In the genomic region with DNA sequence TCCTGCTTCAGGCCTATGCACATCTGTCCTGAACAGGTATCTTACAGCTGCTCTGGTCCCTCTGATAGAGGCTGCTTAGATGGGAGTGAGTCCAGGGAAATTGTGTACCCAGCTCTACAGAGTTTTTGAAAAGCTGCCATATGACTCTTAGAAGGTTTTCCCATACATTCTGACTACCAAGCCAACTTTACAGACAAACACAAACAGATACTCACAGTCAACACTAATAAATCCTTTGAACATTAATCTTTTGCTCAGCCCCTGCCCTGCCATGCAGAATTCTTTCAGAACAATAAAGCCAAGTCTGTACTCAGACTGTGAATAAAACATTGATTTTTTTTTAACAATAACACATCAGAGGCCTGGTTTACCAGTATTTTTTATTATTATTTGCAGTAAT, we compare ENCODE assay signal across 21 cellular contexts. TPM values are rescaled to one million over a fixed set of nuclear protein-coding genes. Genes with fewer than 3 reads are reported as not detected.
"Had no signal": no experiment of that assay in that cellular context is flagged by ENCODE, and none has a peak within 500 bp of the region (broad histone marks: within the 10 kb centered on the region; RNA-seq: fewer than 3 reads in every experiment).

No MANE protein-coding gene starts in this region.

- H3K36me3 ChIP-seq: heart right ventricle, left ventricle myocardium inferior, ovary, prostate gland, spleen, tibial nerve, upper lobe of left lung, vagina had no signal

- H3K4me1 Mint-ChIP-seq: naive thymus-derived CD8-positive, alpha-beta T cell; stimulated activated effector memory CD8-positive, alpha-beta T cell treated with anti-CD3 and anti-CD28 coated beads, Interleukin-12 subunit alpha, Interleukin-12 subunit beta, amount 100 ng/mL, for 72 hours had no signal

- H3K27me3 ChIP-seq: heart right ventricle, hepatocyte, ovary, spleen, tibial nerve, upper lobe of left lung, vagina had no signal

- H2AFZ ChIP-seq: hepatocyte had no signal

- ATAC-seq: heart right ventricle; naive thymus-derived CD8-positive, alpha-beta T cell; right cardiac atrium; stimulated activated effector memory CD8-positive, alpha-beta T cell treated with anti-CD3 and anti-CD28 coated beads, Interleukin-12 subunit alpha, Interleukin-12 subunit beta, amount 100 ng/mL, for 72 hours had no signal

- DNase-seq: heart right ventricle; islet precursor cell; left ventricle myocardium inferior; naive thymus-derived CD8-positive, alpha-beta T cell; nephron progenitor cell; ovary; retina; right cardiac atrium; small intestine; spleen; stimulated activated CD4-positive, alpha-beta T cell treated with anti-CD3 and anti-CD28 coated beads, Interleukin-4, amount 100 ng/mL, for 24 hours; stimulated activated naive CD4-positive, alpha-beta T cell; substantia nigra; upper lobe of left lung had no signal

- H3K27ac ChIP-seq: heart right ventricle, hepatocyte, left ventricle myocardium inferior, ovary, prostate gland, spleen, upper lobe of left lung, vagina had no signal

- H3K4me2 ChIP-seq: hepatocyte had no signal

- H3K4me1 ChIP-seq: prostate gland, spleen, upper lobe of left lung, vagina had no signal

- H3K27me3 Mint-ChIP-seq: stimulated activated naive CD8-positive, alpha-beta T cell treated with anti-CD3 and anti-CD28 coated beads, Interleukin-15, Interleukin-2, amounts not matched to agents 100 ng/mL and 50 ng/mL, for 24 hours had no signal

- H3K9me3 Mint-ChIP-seq: nephron progenitor cell; stimulated activated effector memory CD8-positive, alpha-beta T cell treated with anti-CD3 and anti-CD28 coated beads, Interleukin-12 subunit alpha, Interleukin-12 subunit beta, amount 100 ng/mL, for 72 hours; stimulated activated naive CD8-positive, alpha-beta T cell treated with anti-CD3 and anti-CD28 coated beads, Interleukin-15, Interleukin-2, amounts not matched to agents 100 ng/mL and 50 ng/mL, for 24 hours had no signal

- H3K79me2 ChIP-seq: hepatocyte had no signal

- H3K4me3 ChIP-seq: heart right ventricle, hepatocyte, left ventricle myocardium inferior, ovary, prostate gland, spleen, tibial nerve, upper lobe of left lung, vagina had no signal

- H3K27ac Mint-ChIP-seq: memory B cell; naive thymus-derived CD8-positive, alpha-beta T cell; nephron progenitor cell; stimulated activated effector memory CD8-positive, alpha-beta T cell treated with anti-CD3 and anti-CD28 coated beads, Interleukin-12 subunit alpha, Interleukin-12 subunit beta, amount 100 ng/mL, for 72 hours; stimulated activated naive CD8-positive, alpha-beta T cell treated with anti-CD3 and anti-CD28 coated beads, Interleukin-15, Interleukin-2, amounts not matched to agents 100 ng/mL and 50 ng/mL, for 24 hours had no signal

- H3K36me3 Mint-ChIP-seq: memory B cell; naive thymus-derived CD8-positive, alpha-beta T cell; stimulated activated effector memory CD8-positive, alpha-beta T cell treated with anti-CD3 and anti-CD28 coated beads, Interleukin-12 subunit alpha, Interleukin-12 subunit beta, amount 100 ng/mL, for 72 hours had no signal

- H3K9me3 ChIP-seq: heart right ventricle, left ventricle myocardium inferior, ovary, prostate gland, spleen, tibial nerve, upper lobe of left lung, vagina had no signal

- H3K4me3 Mint-ChIP-seq: memory B cell; naive thymus-derived CD8-positive, alpha-beta T cell; nephron progenitor cell; stimulated activated effector memory CD8-positive, alpha-beta T cell treated with anti-CD3 and anti-CD28 coated beads, Interleukin-12 subunit alpha, Interleukin-12 subunit beta, amount 100 ng/mL, for 72 hours; stimulated activated naive CD8-positive, alpha-beta T cell treated with anti-CD3 and anti-CD28 coated beads, Interleukin-15, Interleukin-2, amounts not matched to agents 100 ng/mL and 50 ng/mL, for 24 hours had no signal

RNA-seq across cellular contexts. Expression of gene RASSF8, which starts 21.4 kb away (rescaled TPM):
- total RNA-seq: naive thymus-derived CD8-positive, alpha-beta T cell had no signal
